In genomic region chr1:158806909-158807601, GRCh38 we compare ENCODE assay signal across 27 cellular contexts. TPM values are rescaled to one million over a fixed set of nuclear protein-coding genes. Genes with fewer than 3 reads are reported as not detected.
"Had no signal": no experiment of that assay in that cellular context is flagged by ENCODE, and none has a peak within 500 bp of the region (broad histone marks: within the 10 kb centered on the region; RNA-seq: fewer than 3 reads in every experiment).

No MANE protein-coding gene starts in this region.

- H3K27ac Mint-ChIP-seq: activated CD8-positive, alpha-beta T cell treated with anti-CD3 and anti-CD28 coated beads for 36 hours; activated naive CD4-positive, alpha-beta T cell treated with anti-CD3 and anti-CD28 coated beads for 36 hours; activated naive CD8-positive, alpha-beta T cell treated with anti-CD3 and anti-CD28 coated beads for 36 hours; activated T-helper 1 cell treated with anti-CD3 and anti-CD28 coated beads, Interleukin-12 subunit alpha, Interleukin-12 subunit beta, Interleukin-2, Interleukin-4 antibody, amounts not matched to agents 30 ng/mL and 10 ng/mL and 1 ng/mL, durations not matched to agents 14 hours and 24 hours and 36 hours had no signal

- H3K36me3 ChIP-seq: Peyer's patch, SJCRH30 had no signal

- H3K4me1 Mint-ChIP-seq: activated naive CD8-positive, alpha-beta T cell treated with anti-CD3 and anti-CD28 coated beads for 36 hours had no signal

- H3K4me3 Mint-ChIP-seq: activated CD8-positive, alpha-beta T cell treated with anti-CD3 and anti-CD28 coated beads for 36 hours; activated naive CD4-positive, alpha-beta T cell treated with anti-CD3 and anti-CD28 coated beads for 36 hours; activated naive CD8-positive, alpha-beta T cell treated with anti-CD3 and anti-CD28 coated beads for 36 hours; activated T-helper 1 cell treated with anti-CD3 and anti-CD28 coated beads, Interleukin-12 subunit alpha, Interleukin-12 subunit beta, Interleukin-2, Interleukin-4 antibody, amounts not matched to agents 30 ng/mL and 10 ng/mL and 1 ng/mL, durations not matched to agents 14 hours and 24 hours and 36 hours had no signal

- H3K9me3 Mint-ChIP-seq: activated CD8-positive, alpha-beta T cell treated with anti-CD3 and anti-CD28 coated beads for 36 hours; activated naive CD4-positive, alpha-beta T cell treated with anti-CD3 and anti-CD28 coated beads for 36 hours; activated naive CD8-positive, alpha-beta T cell treated with anti-CD3 and anti-CD28 coated beads for 36 hours; activated T-helper 1 cell treated with anti-CD3 and anti-CD28 coated beads, Interleukin-12 subunit alpha, Interleukin-12 subunit beta, Interleukin-2, Interleukin-4 antibody, amounts not matched to agents 30 ng/mL and 10 ng/mL and 1 ng/mL, durations not matched to agents 14 hours and 24 hours and 36 hours had no signal

- H3K27me3 ChIP-seq: Peyer's patch, SJCRH30 had no signal

- DNase-seq: activated CD4-positive, CD25-positive, alpha-beta regulatory T cell; activated CD8-positive, alpha-beta memory T cell treated with anti-CD3 and anti-CD28 coated beads, Interleukin-2, amount 50 U/mL, for 48 hours; activated CD8-positive, alpha-beta T cell treated with anti-CD3 and anti-CD28 coated beads for 36 hours; activated gamma-delta T cell; activated naive CD4-positive, alpha-beta T cell treated with anti-CD3 and anti-CD28 coated beads for 36 hours; activated naive CD8-positive, alpha-beta T cell treated with anti-CD3 and anti-CD28 coated beads for 36 hours; activated T-cell treated with anti-CD3 and anti-CD28 coated beads, Interleukin-2, amount 50 U/mL, for 1 hour; anterior cingulate cortex; caudate nucleus; NCI-H1092; NCI-H1417; NCI-H2029 treated with DMSO at 0.1 percent for 48 hours; NCI-H510A treated with DMSO at 0.1 percent for 48 hours; NCI-H69; NK-92 treated with Interleukin-12 subunit alpha and Interleukin-12 subunit beta, amount 100 ng/mL, for 24 hours; OCI-M1; Peyer's patch; Right ventricle myocardium superior; SJCRH30; SK-N-SH; T-helper 1 cell had no signal

- H3K36me3 Mint-ChIP-seq: activated naive CD8-positive, alpha-beta T cell treated with anti-CD3 and anti-CD28 coated beads for 36 hours had no signal

- H3K4me3 ChIP-seq: Peyer's patch, SJCRH30 had no signal

- H3K9me3 ChIP-seq: Peyer's patch, SJCRH30, SK-N-SH had no signal

- H3K4me1 ChIP-seq: Peyer's patch, SJCRH30 had no signal

- H3K27ac ChIP-seq: KMS-11, Peyer's patch, RWPE1, SJCRH30, VCaP had no signal

RNA-seq across cellular contexts. Expression of gene MNDA, which starts 24.1 kb away (rescaled TPM):
- total RNA-seq: activated CD8-positive, alpha-beta T cell treated with anti-CD3 and anti-CD28 coated beads for 36 hours; activated naive CD4-positive, alpha-beta T cell treated with anti-CD3 and anti-CD28 coated beads for 36 hours; activated T-helper 1 cell treated with anti-CD3 and anti-CD28 coated beads, Interleukin-12 subunit alpha, Interleukin-12 subunit beta, Interleukin-2, Interleukin-4 antibody, amounts not matched to agents 30 ng/mL and 10 ng/mL and 1 ng/mL, durations not matched to agents 14 hours and 24 hours and 36 hours; MCF 10A; SJCRH30; T-helper 2 cell treated with Interferon-gamma antibody and Interleukin-4, amounts not matched to agents 100 ng/mL and 5 ng/mL, for 36 hours had no signal

RNA-seq across cellular contexts. Expression of gene OR6N2, which starts 26.1 kb away (rescaled TPM):
- total RNA-seq: activated CD8-positive, alpha-beta T cell treated with anti-CD3 and anti-CD28 coated beads for 36 hours; activated naive CD4-positive, alpha-beta T cell treated with anti-CD3 and anti-CD28 coated beads for 36 hours; activated naive CD8-positive, alpha-beta T cell treated with anti-CD3 and anti-CD28 coated beads for 36 hours; activated T-helper 1 cell treated with anti-CD3 and anti-CD28 coated beads, Interleukin-12 subunit alpha, Interleukin-12 subunit beta, Interleukin-2, Interleukin-4 antibody, amounts not matched to agents 30 ng/mL and 10 ng/mL and 1 ng/mL, durations not matched to agents 14 hours and 24 hours and 36 hours; MCF 10A; Peyer's patch; Right ventricle myocardium superior; SJCRH30; T-helper 2 cell treated with Interferon-gamma antibody and Interleukin-4, amounts not matched to agents 100 ng/mL and 5 ng/mL, for 36 hours had no signal

RNA-seq across cellular contexts. Expression of gene OR6N1, which starts 35.1 kb away (rescaled TPM):
- total RNA-seq: activated CD8-positive, alpha-beta T cell treated with anti-CD3 and anti-CD28 coated beads for 36 hours; activated naive CD4-positive, alpha-beta T cell treated with anti-CD3 and anti-CD28 coated beads for 36 hours; activated naive CD8-positive, alpha-beta T cell treated with anti-CD3 and anti-CD28 coated beads for 36 hours; activated T-helper 1 cell treated with anti-CD3 and anti-CD28 coated beads, Interleukin-12 subunit alpha, Interleukin-12 subunit beta, Interleukin-2, Interleukin-4 antibody, amounts not matched to agents 30 ng/mL and 10 ng/mL and 1 ng/mL, durations not matched to agents 14 hours and 24 hours and 36 hours; MCF 10A; Peyer's patch; Right ventricle myocardium superior; SJCRH30; T-helper 2 cell treated with Interferon-gamma antibody and Interleukin-4, amounts not matched to agents 100 ng/mL and 5 ng/mL, for 36 hours had no signal

RNA-seq across cellular contexts. Expression of gene OR6K6, which starts 52.5 kb away (rescaled TPM):
- total RNA-seq: activated CD8-positive, alpha-beta T cell treated with anti-CD3 and anti-CD28 coated beads for 36 hours; activated naive CD4-positive, alpha-beta T cell treated with anti-CD3 and anti-CD28 coated beads for 36 hours; activated naive CD8-positive, alpha-beta T cell treated with anti-CD3 and anti-CD28 coated beads for 36 hours; activated T-helper 1 cell treated with anti-CD3 and anti-CD28 coated beads, Interleukin-12 subunit alpha, Interleukin-12 subunit beta, Interleukin-2, Interleukin-4 antibody, amounts not matched to agents 30 ng/mL and 10 ng/mL and 1 ng/mL, durations not matched to agents 14 hours and 24 hours and 36 hours; MCF 10A; Peyer's patch; Right ventricle myocardium superior; SJCRH30; T-helper 2 cell treated with Interferon-gamma antibody and Interleukin-4, amounts not matched to agents 100 ng/mL and 5 ng/mL, for 36 hours had no signal
